In genomic region chr10:102627446-102628293, GRCh38 we compare ENCODE assay signal across 8 cellular contexts. TPM values are rescaled to one million over a fixed set of nuclear protein-coding genes. Genes with fewer than 3 reads are reported as not detected.
DNase-seq lines count a peak whose midpoint lies in the region; ATAC-seq and TF ChIP-seq lines count a peak whose summit lies in the region.

No MANE protein-coding gene starts in this region.

- H3K9me3 ChIP-seq in HAP-1 = no peaks in the 10 kb centered on the region
- no peaks in the 10 kb centered on the region for H3K9me3 ChIP-seq in body of pancreas

- peak overlapping the region; percentile 73 for H3K27ac Mint-ChIP-seq in stimulated activated effector memory CD8-positive, alpha-beta T cell treated with anti-CD3 and anti-CD28 coated beads, Interleukin-12 subunit alpha, Interleukin-12 subunit beta, amount 100 ng/mL, for 72 hours

- ATAC-seq in body of pancreas = peak; percentile 69
- no peak for ATAC-seq in stimulated activated effector memory CD8-positive, alpha-beta T cell treated with anti-CD3 and anti-CD28 coated beads, Interleukin-12 subunit alpha, Interleukin-12 subunit beta, amount 100 ng/mL, for 72 hours

- H3K36me3 ChIP-seq in HAP-1 (replicated peaks) = no peaks in the 10 kb centered on the region; the same call in none of the 2 replicates
- H3K36me3 ChIP-seq in body of pancreas (replicated peaks in 1 of 2; ENCODE audit: insufficient read depth in 1 of 2, low read depth in 2 of 2) = no peaks in the 10 kb centered on the region

- peak; percentile 30 to 75 for DNase-seq in HAP-1 (ENCODE audit: low spot score in 2 of 2)
- peak; percentile 48 to 65 (median 50) for DNase-seq in body of pancreas
- DNase-seq in iPS-NIHi11 (ENCODE audit: low spot score) = peak; percentile 81
- DNase-seq in stimulated activated effector memory CD8-positive, alpha-beta T cell treated with anti-CD3 and anti-CD28 coated beads, Interleukin-12 subunit alpha, Interleukin-12 subunit beta, amount 100 ng/mL, for 72 hours (ENCODE audit: low spot score in 2 of 2) = no peak
- no peak for DNase-seq in NCI-H1048 (lab: John Stamatoyannopoulos, UW)
- DNase-seq in NCI-H2029 (lab: John Stamatoyannopoulos, UW) = no peak
- DNase-seq in NCI-H774 (lab: John Stamatoyannopoulos, UW) = no peak
- DNase-seq in stimulated activated CD4-positive, alpha-beta T cell treated with anti-CD3 and anti-CD28 coated beads, Interleukin-4, amount 100 ng/mL, for 1 hour = no peak

- in situ Hi-C loops in HAP-1 (cut with MboI; ENCODE audit: low sequenced_read_pairs) = no loop called here

- H3K9me3 Mint-ChIP-seq in stimulated activated effector memory CD8-positive, alpha-beta T cell treated with anti-CD3 and anti-CD28 coated beads, Interleukin-12 subunit alpha, Interleukin-12 subunit beta, amount 100 ng/mL, for 72 hours = no peaks in the 10 kb centered on the region

- intact Hi-C loops in body of pancreas (cut with DNase I) = no loop called here

- WGBS in body of pancreas, 2 donors = 66 to 75% methylated on average over 8 to 16 of the region's 16 CpGs

- TF ChIP-seq POLR2A in body of pancreas (IDR thresholded peaks at IDR 0.05) = peak in 1 of 3 donors; percentile 21

- peak overlapping the region in 3 of 4 donors; percentile 40 to 83 (median 81) for H3K27ac ChIP-seq in body of pancreas

- H3K4me1 ChIP-seq in HAP-1 (peaks cover 19% of the 10 kb centered on the region), body of pancreas (peaks cover 42% of the 10 kb centered on the region)

- H3K4me3 Mint-ChIP-seq in stimulated activated effector memory CD8-positive, alpha-beta T cell treated with anti-CD3 and anti-CD28 coated beads, Interleukin-12 subunit alpha, Interleukin-12 subunit beta, amount 100 ng/mL, for 72 hours = no peak overlapping the region

- no peaks in the 10 kb centered on the region for H3K27me3 ChIP-seq in HAP-1 (ENCODE audit: low read depth)
- no peaks in the 10 kb centered on the region for H3K27me3 ChIP-seq in body of pancreas

- no peak overlapping the region for H3K4me3 ChIP-seq in HAP-1
- no peak overlapping the region for H3K4me3 ChIP-seq in body of pancreas

- H3K36me3 Mint-ChIP-seq in stimulated activated effector memory CD8-positive, alpha-beta T cell treated with anti-CD3 and anti-CD28 coated beads, Interleukin-12 subunit alpha, Interleukin-12 subunit beta, amount 100 ng/mL, for 72 hours = no peaks in the 10 kb centered on the region

- H3K4me1 Mint-ChIP-seq in stimulated activated effector memory CD8-positive, alpha-beta T cell treated with anti-CD3 and anti-CD28 coated beads, Interleukin-12 subunit alpha, Interleukin-12 subunit beta, amount 100 ng/mL, for 72 hours = peaks cover 19% of the 10 kb centered on the region

- TF ChIP-seq CTCF in body of pancreas (IDR thresholded peaks at IDR 0.05) = no peak

RNA-seq across cellular contexts. Expression of gene TRIM8, which starts 16.6 kb away (rescaled TPM):
- 100 to 1,000 TPM; 121 to 156 TPM for total RNA-seq in body of pancreas

Comparison
In these comparisons a context has a peak if more than half of its experiments do, and no peak if none do; other contexts are left out.
1. DNase-seq: peak in HAP-1 (2 of 2), body of pancreas (4 of 4) and iPS-NIHi11 (single experiment); none in stimulated activated effector memory CD8-positive, alpha-beta T cell treated with anti-CD3 and anti-CD28 coated beads, Interleukin-12 subunit alpha, Interleukin-12 subunit beta, amount 100 ng/mL, for 72 hours (0 of 2), NCI-H1048 (single experiment), NCI-H2029 (single experiment), NCI-H774 (single experiment) and stimulated activated CD4-positive, alpha-beta T cell treated with anti-CD3 and anti-CD28 coated beads, Interleukin-4, amount 100 ng/mL, for 1 hour (single experiment).